In the genomic region with DNA sequence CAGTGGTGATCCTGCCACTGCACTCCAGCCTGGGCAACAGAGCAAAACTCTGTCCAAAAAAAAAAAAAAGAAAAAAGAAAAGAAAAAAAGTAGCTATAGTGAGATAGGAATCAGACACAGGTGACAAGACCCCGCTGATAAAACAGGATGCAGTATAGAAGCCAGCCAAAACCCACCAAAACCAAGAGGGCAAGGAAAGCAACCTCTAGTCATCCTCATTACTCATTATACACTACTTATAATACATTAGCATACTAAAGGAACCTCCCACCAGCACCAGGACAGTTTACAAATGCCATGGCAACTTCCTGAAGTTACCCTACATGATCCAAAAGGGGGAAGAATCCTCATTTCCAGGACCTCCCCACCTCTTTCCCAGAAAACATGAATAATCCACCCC, we compare ENCODE assay signal across 21 cellular contexts. TPM values are rescaled to one million over a fixed set of nuclear protein-coding genes. Genes with fewer than 3 reads are reported as not detected.
A peak's percentile ranks its signal among the peaks of the same experiment; 100 is the strongest.
DNase-seq lines count a peak whose midpoint lies in the region; ATAC-seq and TF ChIP-seq lines count a peak whose summit lies in the region.
"Had no signal": no experiment of that assay in that cellular context is flagged by ENCODE, and none has a peak within 500 bp of the region (broad histone marks: within the 10 kb centered on the region; RNA-seq: fewer than 3 reads in every experiment).

No MANE protein-coding gene starts in this region.

- no peaks in the 10 kb centered on the region for H3K36me3 Mint-ChIP-seq in activated T-cell treated with anti-CD3 and anti-CD28 coated beads, Interleukin-2, amount 50 U/mL, for 24 hours (ENCODE audit: low read depth)
- no peaks in the 10 kb centered on the region for H3K36me3 Mint-ChIP-seq in brain

- no peaks in the 10 kb centered on the region for H3K79me1 ChIP-seq in neuronal stem cell (ENCODE audit: low read depth, low read length)

- H3K4me2 ChIP-seq in neuronal stem cell (ENCODE audit: insufficient read depth, low read length, poor library complexity, severe bottlenecking), result no peak overlapping the region
- H3K4me2 ChIP-seq: KMS-11 had no signal

- intact Hi-C loops in left ventricle myocardium inferior (cut with micrococcal nuclease), result no loop called here

- no peak overlapping the region for H2AK5ac ChIP-seq in neuronal stem cell (ENCODE audit: low read depth, low read length)

- no peak overlapping the region for H3K9ac ChIP-seq in neuronal stem cell (ENCODE audit: low read depth, low read length, poor library complexity)
- H3K9ac ChIP-seq: KMS-11 had no signal

- H3K23ac ChIP-seq in neuronal stem cell (ENCODE audit: low read depth, low read length, poor library complexity), result no peak overlapping the region

- peaks cover 17% of the 10 kb centered on the region for H3K4me1 Mint-ChIP-seq in activated T-cell treated with anti-CD3 and anti-CD28 coated beads, Interleukin-2, amount 50 U/mL, for 24 hours (ENCODE audit: low read depth)
- peaks cover 48% of the 10 kb centered on the region for H3K4me1 Mint-ChIP-seq in brain

- no peaks in the 10 kb centered on the region for H3K9me3 Mint-ChIP-seq in activated T-cell treated with anti-CD3 and anti-CD28 coated beads, Interleukin-2, amount 50 U/mL, for 24 hours
- no peaks in the 10 kb centered on the region for H3K9me3 Mint-ChIP-seq in brain

- no peak for DNase-seq in activated T-cell treated with anti-CD3 and anti-CD28 coated beads, Interleukin-2, amount 50 U/mL, for 24 hours
- DNase-seq in activated T-cell treated with anti-CD3 and anti-CD28 coated beads, Interleukin-2, amount 50 U/mL, for 1 hour, result no peak
- peak; percentile 54 for DNase-seq in Jurkat, Clone E6-1 (ENCODE audit: low read depth, low spot score)
- DNase-seq in stimulated activated naive CD8-positive, alpha-beta T cell treated with anti-CD3 and anti-CD28 coated beads, Interleukin-15, Interleukin-2, amounts not matched to agents 100 U/mL and 50 U/mL, for 24 hours, result no peak
- DNase-seq in EL, result no peak
- DNase-seq in neuronal stem cell (ENCODE audit: low spot score), result no peak
- no peak for DNase-seq in left ventricle myocardium inferior
- DNase-seq: C1 segment of cervical spinal cord, COR-L47, DMS 273 treated with DMSO at 0.1 percent for 48 hours, GDM1, HCEC 1CT, NCI-H1417, NCI-H187 treated with DMSO at 0.1 percent for 48 hours, NCI-H2227 treated with DMSO at 0.1 percent for 48 hours, NCI-H510A treated with DMSO at 0.1 percent for 48 hours, NCI-H82, OCI-M1, SHP77 had no signal

- H2AFZ ChIP-seq in neuronal stem cell (ENCODE audit: low read length), result no peak overlapping the region

- H3K4ac ChIP-seq in neuronal stem cell (ENCODE audit: low read length), result no peak overlapping the region

- no peak overlapping the region for H4K8ac ChIP-seq in neuronal stem cell (ENCODE audit: low read depth, low read length)

- no peaks in the 10 kb centered on the region for H3K27me3 ChIP-seq in neuronal stem cell (ENCODE audit: control insufficient read depth in 3 of 3, insufficient read depth in 3 of 3, low read depth in 1 of 3, low read length in 3 of 3)
- no peaks in the 10 kb centered on the region for H3K27me3 ChIP-seq in left ventricle myocardium inferior (ENCODE audit: low read depth)

- no peak overlapping the region for H2BK12ac ChIP-seq in neuronal stem cell (ENCODE audit: low read length)

- no CpG with 5 or more reads among the region's 1 CpG for WGBS in neuronal stem cell (ENCODE audit: extremely low coverage in 2 of 2, insufficient read length in 2 of 2, insufficient replicate concordance in 1 of 2), 2 donors

- TF ChIP-seq CTCF in brain (conservative IDR thresholded peaks at IDR 0.05), result no peak
- no peak for TF ChIP-seq CTCF in left ventricle myocardium inferior (IDR thresholded peaks at IDR 0.05; ENCODE audit: borderline replicate concordance)

- H3K18ac ChIP-seq in neuronal stem cell (ENCODE audit: low read length), result no peak overlapping the region

- no peak overlapping the region for H3K4me3 ChIP-seq in Jurkat, Clone E6-1 (ENCODE audit: low read length)
- H3K4me3 ChIP-seq in neuronal stem cell (ENCODE audit: low read length in 2 of 2) (no peak overlapping the region), left ventricle myocardium inferior (no peak overlapping the region)

- H3K9me3 ChIP-seq in neuronal stem cell (replicated peaks in 1 of 2; ENCODE audit: control insufficient read depth in 2 of 2, insufficient read depth in 1 of 2, low read depth in 1 of 2, low read length in 2 of 2), result no peaks in the 10 kb centered on the region
- no peaks in the 10 kb centered on the region for H3K9me3 ChIP-seq in left ventricle myocardium inferior (replicated peaks)

- H3K27me3 Mint-ChIP-seq in activated T-cell treated with anti-CD3 and anti-CD28 coated beads, Interleukin-2, amount 50 U/mL, for 24 hours, result no peaks in the 10 kb centered on the region
- H3K27me3 Mint-ChIP-seq in brain, result no peaks in the 10 kb centered on the region

- no peak overlapping the region for H3K14ac ChIP-seq in neuronal stem cell (ENCODE audit: low read length)

- no peak overlapping the region for H2BK120ac ChIP-seq in neuronal stem cell (ENCODE audit: low read depth, low read length)

- peak overlapping the region; percentile 87 for H3K27ac Mint-ChIP-seq in activated T-cell treated with anti-CD3 and anti-CD28 coated beads, Interleukin-2, amount 50 U/mL, for 24 hours
- peak overlapping the region in 3 of 5 experiments; percentile 39 to 96 (median 81) for H3K27ac Mint-ChIP-seq in brain

- no peak overlapping the region for H2BK15ac ChIP-seq in neuronal stem cell (ENCODE audit: low read length)

- H3K27ac ChIP-seq in neuronal stem cell (replicated peaks; ENCODE audit: low read length), result no peak overlapping the region
- H3K27ac ChIP-seq in left ventricle myocardium inferior (replicated peaks), result no peak overlapping the region
- H3K27ac ChIP-seq: KMS-11 had no signal

- H3K4me1 ChIP-seq in neuronal stem cell (ENCODE audit: control insufficient read depth in 2 of 2, insufficient read depth in 1 of 2, low read depth in 1 of 2, low read length in 2 of 2), result peaks cover 21 to 26% of the 10 kb centered on the region in 2 donors
- H3K4me1 ChIP-seq in left ventricle myocardium inferior, result peaks cover 14% of the 10 kb centered on the region

- H3K4me3 Mint-ChIP-seq in activated T-cell treated with anti-CD3 and anti-CD28 coated beads, Interleukin-2, amount 50 U/mL, for 24 hours, result no peak overlapping the region
- H3K4me3 Mint-ChIP-seq in brain, result peak overlapping the region in 1 of 5 experiments; percentile 20

- no peak overlapping the region for H4K91ac ChIP-seq in neuronal stem cell (ENCODE audit: low read depth, low read length, poor library complexity)

- H3K36me3 ChIP-seq in neuronal stem cell (replicated peaks in 1 of 2; ENCODE audit: control insufficient read depth in 2 of 2, insufficient read depth in 2 of 2, low read length in 2 of 2), result no peaks in the 10 kb centered on the region
- no peaks in the 10 kb centered on the region for H3K36me3 ChIP-seq in left ventricle myocardium inferior

- peak; percentile 44 for ATAC-seq in stimulated activated naive CD8-positive, alpha-beta T cell treated with anti-CD3 and anti-CD28 coated beads, Interleukin-15, Interleukin-2, amounts not matched to agents 100 U/mL and 50 U/mL, for 24 hours

- no peak overlapping the region for H2BK5ac ChIP-seq in neuronal stem cell (ENCODE audit: low read length)

RNA-seq across cellular contexts. Expression of gene UBL3, which starts 35.5 kb away (rescaled TPM):
- 5.4 TPM for polyA plus RNA-seq in Jurkat, Clone E6-1 (2012; ENCODE audit: insufficient read depth, insufficient read length)
- polyA plus RNA-seq in brain (ENCODE audit: insufficient read depth, low read depth, low replicate concordance), result 15.0 TPM
- polyA plus RNA-seq in neuronal stem cell (2013, experiment 1 of 2), result 13.9 TPM
- polyA plus RNA-seq in neuronal stem cell (2013, experiment 2 of 2), result 14.6 TPM
- total RNA-seq in left ventricle myocardium inferior, result 25.2 TPM
